17 cellular contexts compared by ENCODE assay signal in the genomic region with DNA sequence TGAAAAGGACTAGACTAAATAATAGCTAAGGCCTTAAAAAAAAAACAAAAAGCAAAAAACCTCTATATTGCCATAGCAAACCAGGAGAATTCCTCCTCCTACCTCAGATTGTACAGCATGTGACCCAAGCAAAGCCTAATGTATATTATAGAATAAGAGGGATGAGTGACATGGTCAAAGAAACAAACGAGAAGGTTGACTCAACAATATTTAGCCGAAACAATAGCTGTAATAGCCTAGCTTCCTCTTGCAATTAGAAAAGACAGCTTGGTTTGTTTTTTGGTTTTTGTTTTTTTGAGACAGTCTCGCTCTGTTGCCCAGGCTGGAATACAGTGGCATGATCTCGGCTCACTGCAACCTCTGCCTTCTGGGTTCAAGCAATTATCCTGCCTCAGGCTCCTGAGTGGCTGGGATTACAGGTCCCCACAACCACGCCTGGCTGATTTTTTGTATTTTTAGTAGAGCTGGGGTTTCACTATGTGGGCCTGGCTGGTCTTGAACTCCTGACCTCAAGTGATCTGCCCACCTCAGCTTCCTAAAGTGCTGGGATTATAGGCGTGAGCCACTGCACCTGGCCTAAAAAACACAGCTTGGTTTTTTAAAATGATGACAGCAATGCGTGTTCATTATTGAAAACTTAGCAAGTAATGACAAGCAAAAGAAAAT. TPM values are rescaled to one million over a fixed set of nuclear protein-coding genes. Genes with fewer than 3 reads are reported as not detected.
DNase-seq lines count a peak whose midpoint lies in the region; ATAC-seq and TF ChIP-seq lines count a peak whose summit lies in the region.
"Had no signal": no experiment of that assay in that cellular context is flagged by ENCODE, and none has a peak within 500 bp of the region (broad histone marks: within the 10 kb centered on the region; RNA-seq: fewer than 3 reads in every experiment).

No MANE protein-coding gene starts in this region.

- no peaks in the 10 kb centered on the region for H3K9me3 ChIP-seq in OCI-LY7 (ENCODE audit: low read length)
- H3K9me3 ChIP-seq: HAP-1 had no signal

- H3K27ac Mint-ChIP-seq in CD14-positive monocyte: peak overlapping the region; percentile 19 to 84 (median 54)
- peak overlapping the region; percentile 66 for H3K27ac Mint-ChIP-seq in nephron progenitor cell
- H3K27ac Mint-ChIP-seq: CD8-positive, alpha-beta memory T cell had no signal

- H3K36me3 Mint-ChIP-seq in CD14-positive monocyte (peaks cover 2 to 3% of the 10 kb centered on the region in 2 donors), nephron progenitor cell (ENCODE audit: low read depth) (peaks cover 52% of the 10 kb centered on the region)

- no peaks in the 10 kb centered on the region for H3K36me3 ChIP-seq in OCI-LY7 (ENCODE audit: insufficient read depth, low read length)
- H3K36me3 ChIP-seq: HAP-1 had no signal

- H3K4me1 Mint-ChIP-seq in CD14-positive monocyte (peaks cover 61% of the 10 kb centered on the region), nephron progenitor cell (peaks cover 16% of the 10 kb centered on the region)

- H4K20me1 ChIP-seq in OCI-LY7 (ENCODE audit: insufficient read depth, low read length): no peaks in the 10 kb centered on the region

- BruUV-seq in OCI-LY7 (replicated peaks; lab: Mats Ljungman, UMichigan): no TSS peak

- H3K27me3 Mint-ChIP-seq in CD14-positive monocyte (ENCODE audit: low read depth in 3 of 3) (no peaks in the 10 kb centered on the region), nephron progenitor cell (ENCODE audit: low read depth, poor library complexity) (no peaks in the 10 kb centered on the region)
- H3K27me3 Mint-ChIP-seq: CD8-positive, alpha-beta memory T cell had no signal

- H3K9me3 Mint-ChIP-seq in CD14-positive monocyte (peaks cover 0 to 2% (median 0%) of the 10 kb centered on the region in 7 donors), nephron progenitor cell (peaks cover 5% of the 10 kb centered on the region)
- H3K9me3 Mint-ChIP-seq: CD8-positive, alpha-beta memory T cell had no signal

- H3K4me1 ChIP-seq in OCI-LY7 (ENCODE audit: insufficient read depth, low read length, poor library complexity, severe bottlenecking): peaks cover 31% of the 10 kb centered on the region

- no peak for ATAC-seq in GM18498 (IDR thresholded peaks at IDR 0.05; ENCODE audit: unreplicated experiment)

- H3K4me3 Mint-ChIP-seq in CD14-positive monocyte: peak overlapping the region in 1 of 2 donors; percentile 26
- H3K4me3 Mint-ChIP-seq in nephron progenitor cell: no peak overlapping the region

- H2AFZ ChIP-seq in OCI-LY7 (ENCODE audit: low read length): no peak overlapping the region
- H2AFZ ChIP-seq: PC-9 had no signal

- DNase-seq in CD14-positive monocyte (ENCODE audit: low spot score) (no peak), OCI-LY7 (ENCODE audit: low spot score) (no peak), dermis blood vessel endothelial cell (peak; percentile 57), nephron progenitor cell (no peak), hepatic stellate cell (ENCODE audit: low spot score) (no peak), NCI-H510A (lab: John Stamatoyannopoulos, UW) (no peak)
- no peak for DNase-seq in activated CD4-positive, CD25-positive, alpha-beta regulatory T cell treated with anti-CD3 and anti-CD28 coated beads, Interleukin-2, amount 50 U/mL, for 72 hours
- DNase-seq: CD8-positive, alpha-beta memory T cell; KBM-7; NCI-H1105 treated with DMSO at 0.1 percent for 48 hours; NCI-H1694; NCI-H2107; NCI-H2227 treated with DMSO at 0.1 percent for 48 hours; NCI-H524 treated with DMSO at 0.1 percent for 48 hours had no signal

- POLR2A ChIA-PET in OCI-LY7 (lab: Charles Lee): interaction anchor here (0.6 to 1.8 kb wide), 5 partner anchors 14 to 247 kb away, joined by 4 to 9 read pairs (median 5); no protein-coding TSS in a partner anchor

- no peak overlapping the region for H3K27ac ChIP-seq in OCI-LY7 (ENCODE audit: low read depth, low read length, poor library complexity, severe bottlenecking)
- H3K27ac ChIP-seq: PC-9 had no signal

- peaks cover 34% of the 10 kb centered on the region for H3K79me2 ChIP-seq in OCI-LY7 (ENCODE audit: insufficient read depth, low read depth, low read length)

- peak overlapping the region; percentile 4; the same call in 1 of the 2 replicates for H3K4me2 ChIP-seq in OCI-LY7 (ENCODE audit: low read length)
- H3K4me2 ChIP-seq: PC-9 had no signal

- no peaks in the 10 kb centered on the region for H3K9me2 ChIP-seq in OCI-LY7 (ENCODE audit: insufficient read depth, low read length)

- H3K4me3 ChIP-seq in OCI-LY7 (ENCODE audit: low read depth, low read length, poor library complexity, severe bottlenecking): no peak overlapping the region
- H3K4me3 ChIP-seq: HAP-1, PC-9 had no signal

- CTCF ChIA-PET in OCI-LY7 (lab: Charles Lee; ENCODE audit: unreplicated experiment): no interaction called here

- no peak for TF ChIP-seq CTCF in CD14-positive monocyte (IDR thresholded peaks at IDR 0.05)
- TF ChIP-seq CTCF in OCI-LY7 (conservative IDR thresholded peaks at IDR 0.05; ENCODE audit: low read length): no peak
- TF ChIP-seq CTCF in nephron progenitor cell (IDR thresholded peaks at IDR 0.05): no peak

- intact Hi-C loops in CD14-positive monocyte (cut with micrococcal nuclease) (loop anchor here in 1 of 2 donors (10.0 kb wide), 1 partner anchor 103 kb away; a partner anchor contains a TSS), OCI-LY7 (cut with micrococcal nuclease; ENCODE audit: unreplicated experiment) (no loop called here)

RNA-seq across cellular contexts. Expression of a gene that starts 5.6 kb away (rescaled TPM):
- polyA plus RNA-seq in CD14-positive monocyte: 10 to 100 TPM; 17.7 to 39.2 TPM
- 11.9 and 14.9 TPM in 2 replicates for total RNA-seq in OCI-LY7 (2014; rRNA removed; shearing (Covaris generic))
- 17.7 and 26.0 TPM in 2 replicates for total RNA-seq in OCI-LY7 (2022)
- total RNA-seq in dermis blood vessel endothelial cell: 40.2 and 78.3 TPM in 2 replicates

RNA-seq across cellular contexts. Expression of a gene that starts 5.7 kb away (rescaled TPM):
- 10 to 100 TPM in 1 of 2 donors, 1 to 10 TPM in 1; 7.4 to 16.5 TPM for polyA plus RNA-seq in CD14-positive monocyte
- total RNA-seq in OCI-LY7 (2014; rRNA removed; shearing (Covaris generic)): 3.6 and 4.3 TPM in 2 replicates
- total RNA-seq in OCI-LY7 (2022) (8.4 and 8.7 TPM in 2 replicates), dermis blood vessel endothelial cell (12.1 and 20.1 TPM in 2 replicates)
